8 cellular contexts compared by ENCODE assay signal in genomic region chr1:234709473-234710279, GRCh38.
DNase-seq lines count a peak whose midpoint lies in the region; ATAC-seq and TF ChIP-seq lines count a peak whose summit lies in the region.

No MANE protein-coding gene starts in this region.

- ATAC-seq in Right ventricle myocardium superior (ENCODE audit: poor library complexity), result peak; percentile 88
- peak; percentile 41 for ATAC-seq in omental fat pad (ENCODE audit: low FRiP score)

- H3K4me3 Mint-ChIP-seq in T-helper 2 cell treated with Interferon-gamma antibody and Interleukin-4, amounts not matched to agents 5 μg/mL and 100 μg/mL, for 36 hours, result no peak overlapping the region

- peaks cover 17% of the 10 kb centered on the region for H3K4me1 Mint-ChIP-seq in T-helper 2 cell treated with Interferon-gamma antibody and Interleukin-4, amounts not matched to agents 5 μg/mL and 100 μg/mL, for 36 hours (ENCODE audit: low read depth)

- peaks cover 5% of the 10 kb centered on the region for H3K9me3 Mint-ChIP-seq in T-helper 2 cell treated with Interferon-gamma antibody and Interleukin-4, amounts not matched to agents 5 μg/mL and 100 μg/mL, for 36 hours

- intact Hi-C loops in Right ventricle myocardium superior (cut with DNase I), result no loop called here

- DNase-seq in DMS79 (lab: John Stamatoyannopoulos, UW) (peak; percentile 53), NCI-H774 (lab: John Stamatoyannopoulos, UW) (peak; percentile 45), Right ventricle myocardium superior (peak; percentile 70), omental fat pad (ENCODE audit: low spot score) (no peak), AG08395 (ENCODE audit: low spot score) (no peak), RKO (ENCODE audit: low spot score) (no peak)
- DNase-seq in stimulated activated CD4-positive, alpha-beta T cell treated with anti-CD3 and anti-CD28 coated beads, Interleukin-2, amount 100 ng/mL, for 24 hours, result no peak
- no peak for DNase-seq in T-helper 2 cell treated with Interferon-gamma antibody and Interleukin-4, amounts not matched to agents 5 μg/mL and 100 μg/mL, for 36 hours (ENCODE audit: low spot score)

- no peak overlapping the region for H3K27ac Mint-ChIP-seq in T-helper 2 cell treated with Interferon-gamma antibody and Interleukin-4, amounts not matched to agents 5 μg/mL and 100 μg/mL, for 36 hours

- H3K36me3 Mint-ChIP-seq in T-helper 2 cell treated with Interferon-gamma antibody and Interleukin-4, amounts not matched to agents 5 μg/mL and 100 μg/mL, for 36 hours (ENCODE audit: low read depth), result no peaks in the 10 kb centered on the region

- no peak for TF ChIP-seq CTCF in omental fat pad (IDR thresholded peaks at IDR 0.05)

- H3K27me3 Mint-ChIP-seq in T-helper 2 cell treated with Interferon-gamma antibody and Interleukin-4, amounts not matched to agents 5 μg/mL and 100 μg/mL, for 36 hours (ENCODE audit: low read depth), result no peaks in the 10 kb centered on the region

Comparison
In these comparisons a context has a peak if more than half of its experiments do, and no peak if none do; other contexts are left out.
1. DNase-seq: peak in DMS79 (single experiment), NCI-H774 (single experiment) and Right ventricle myocardium superior (single experiment); none in omental fat pad (single experiment), stimulated activated CD4-positive, alpha-beta T cell treated with anti-CD3 and anti-CD28 coated beads, Interleukin-2, amount 100 ng/mL, for 24 hours (0 of 2), AG08395 (single experiment), T-helper 2 cell treated with Interferon-gamma antibody and Interleukin-4, amounts not matched to agents 5 μg/mL and 100 μg/mL, for 36 hours (single experiment) and RKO (single experiment).